1 cellular context compared by ENCODE assay signal in the genomic region with DNA sequence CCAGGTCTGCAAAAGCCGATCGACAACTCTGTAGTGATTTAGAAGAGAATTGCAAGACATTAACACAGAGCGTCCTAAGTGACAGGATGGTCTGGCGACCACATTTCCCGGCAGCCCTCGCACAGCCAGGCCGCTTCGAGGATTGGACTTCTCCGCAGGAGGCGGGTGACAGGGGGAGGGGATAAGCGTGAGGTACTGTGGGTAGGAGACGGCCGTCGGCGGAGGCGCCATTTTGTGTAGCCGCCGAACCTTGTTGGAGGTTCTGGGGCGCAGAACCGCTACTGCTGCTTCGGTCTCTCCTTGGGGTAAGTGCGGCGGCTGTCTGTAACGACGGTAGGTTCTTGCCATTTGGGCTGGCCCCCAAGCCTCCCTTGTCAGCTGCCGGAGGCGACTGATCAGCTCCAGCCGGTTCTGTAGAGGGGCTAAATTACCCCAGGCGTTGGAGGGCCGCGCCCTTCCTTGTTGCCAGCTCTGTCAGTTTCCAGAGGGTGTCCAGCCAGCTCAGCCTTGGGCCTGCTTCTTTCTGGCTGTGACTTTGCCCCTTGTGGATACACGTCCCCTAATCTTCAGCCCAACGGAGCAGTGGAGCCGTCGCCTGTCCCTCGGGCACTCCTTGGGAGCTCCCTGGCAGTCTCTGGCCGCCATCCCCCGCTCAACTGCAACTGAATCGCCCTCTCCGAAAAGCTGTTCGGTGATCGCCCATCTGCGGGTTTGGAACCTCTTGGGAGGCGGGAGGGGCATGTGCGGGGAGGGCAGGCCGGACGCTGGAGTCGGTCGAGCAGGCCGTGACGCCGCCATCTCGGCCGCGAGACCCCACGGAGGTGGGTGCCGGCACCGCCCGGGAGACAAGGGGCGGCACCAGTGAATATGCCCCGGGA.
TF ChIP-seq lines count a peak whose summit lies in the region.

RBM5 (plus strand) TSS at position 195 of the 878 bp plus-strand sequence. CDS start 1,516 bp downstream, outside the sequence.

TF ChIP-seq in GM23338, 12 proteins besides CTCF, POLR2A, EP300 and RAD21 (continued from another document):
- TF ChIP-seq, protein P1, sequence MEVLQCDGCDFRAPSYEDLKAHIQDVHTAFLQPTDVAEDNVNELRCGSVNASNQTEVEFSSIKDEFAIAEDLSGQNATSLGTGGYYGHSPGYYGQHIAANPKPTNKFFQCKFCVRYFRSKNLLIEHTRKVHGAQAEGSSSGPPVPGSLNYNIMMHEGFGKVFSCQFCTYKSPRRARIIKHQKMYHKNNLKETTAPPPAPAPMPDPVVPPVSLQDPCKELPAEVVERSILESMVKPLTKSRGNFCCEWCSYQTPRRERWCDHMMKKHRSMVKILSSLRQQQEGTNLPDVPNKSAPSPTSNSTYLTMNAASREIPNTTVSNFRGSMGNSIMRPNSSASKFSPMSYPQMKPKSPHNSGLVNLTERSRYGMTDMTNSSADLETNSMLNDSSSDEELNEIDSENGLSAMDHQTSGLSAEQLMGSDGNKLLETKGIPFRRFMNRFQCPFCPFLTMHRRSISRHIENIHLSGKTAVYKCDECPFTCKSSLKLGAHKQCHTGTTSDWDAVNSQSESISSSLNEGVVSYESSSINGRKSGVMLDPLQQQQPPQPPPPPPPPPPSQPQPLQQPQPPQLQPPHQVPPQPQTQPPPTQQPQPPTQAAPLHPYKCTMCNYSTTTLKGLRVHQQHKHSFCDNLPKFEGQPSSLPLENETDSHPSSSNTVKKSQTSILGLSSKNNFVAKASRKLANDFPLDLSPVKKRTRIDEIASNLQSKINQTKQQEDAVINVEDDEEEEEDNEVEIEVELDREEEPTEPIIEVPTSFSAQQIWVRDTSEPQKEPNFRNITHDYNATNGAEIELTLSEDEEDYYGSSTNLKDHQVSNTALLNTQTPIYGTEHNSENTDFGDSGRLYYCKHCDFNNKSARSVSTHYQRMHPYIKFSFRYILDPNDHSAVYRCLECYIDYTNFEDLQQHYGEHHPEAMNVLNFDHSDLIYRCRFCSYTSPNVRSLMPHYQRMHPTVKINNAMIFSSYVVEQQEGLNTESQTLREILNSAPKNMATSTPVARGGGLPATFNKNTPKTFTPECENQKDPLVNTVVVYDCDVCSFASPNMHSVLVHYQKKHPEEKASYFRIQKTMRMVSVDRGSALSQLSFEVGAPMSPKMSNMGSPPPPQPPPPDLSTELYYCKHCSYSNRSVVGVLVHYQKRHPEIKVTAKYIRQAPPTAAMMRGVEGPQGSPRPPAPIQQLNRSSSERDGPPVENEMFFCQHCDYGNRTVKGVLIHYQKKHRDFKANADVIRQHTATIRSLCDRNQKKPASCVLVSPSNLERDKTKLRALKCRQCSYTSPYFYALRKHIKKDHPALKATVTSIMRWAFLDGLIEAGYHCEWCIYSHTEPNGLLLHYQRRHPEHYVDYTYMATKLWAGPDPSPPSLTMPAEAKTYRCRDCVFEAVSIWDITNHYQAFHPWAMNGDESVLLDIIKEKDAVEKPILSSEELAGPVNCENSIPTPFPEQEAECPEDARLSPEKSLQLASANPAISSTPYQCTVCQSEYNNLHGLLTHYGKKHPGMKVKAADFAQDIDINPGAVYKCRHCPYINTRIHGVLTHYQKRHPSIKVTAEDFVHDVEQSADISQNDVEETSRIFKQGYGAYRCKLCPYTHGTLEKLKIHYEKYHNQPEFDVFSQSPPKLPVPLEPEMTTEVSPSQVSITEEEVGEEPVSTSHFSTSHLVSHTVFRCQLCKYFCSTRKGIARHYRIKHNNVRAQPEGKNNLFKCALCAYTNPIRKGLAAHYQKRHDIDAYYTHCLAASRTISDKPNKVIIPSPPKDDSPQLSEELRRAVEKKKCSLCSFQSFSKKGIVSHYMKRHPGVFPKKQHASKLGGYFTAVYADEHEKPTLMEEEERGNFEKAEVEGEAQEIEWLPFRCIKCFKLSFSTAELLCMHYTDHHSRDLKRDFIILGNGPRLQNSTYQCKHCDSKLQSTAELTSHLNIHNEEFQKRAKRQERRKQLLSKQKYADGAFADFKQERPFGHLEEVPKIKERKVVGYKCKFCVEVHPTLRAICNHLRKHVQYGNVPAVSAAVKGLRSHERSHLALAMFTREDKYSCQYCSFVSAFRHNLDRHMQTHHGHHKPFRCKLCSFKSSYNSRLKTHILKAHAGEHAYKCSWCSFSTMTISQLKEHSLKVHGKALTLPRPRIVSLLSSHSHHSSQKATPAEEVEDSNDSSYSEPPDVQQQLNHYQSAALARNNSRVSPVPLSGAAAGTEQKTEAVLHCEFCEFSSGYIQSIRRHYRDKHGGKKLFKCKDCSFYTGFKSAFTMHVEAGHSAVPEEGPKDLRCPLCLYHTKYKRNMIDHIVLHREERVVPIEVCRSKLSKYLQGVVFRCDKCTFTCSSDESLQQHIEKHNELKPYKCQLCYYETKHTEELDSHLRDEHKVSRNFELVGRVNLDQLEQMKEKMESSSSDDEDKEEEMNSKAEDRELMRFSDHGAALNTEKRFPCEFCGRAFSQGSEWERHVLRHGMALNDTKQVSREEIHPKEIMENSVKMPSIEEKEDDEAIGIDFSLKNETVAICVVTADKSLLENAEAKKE (CRISPR knock-in tag; IDR thresholded peaks at IDR 0.05): no peak
- TF ChIP-seq EZH2 (IDR thresholded peaks at IDR 0.05; ENCODE audit: low read depth, unreplicated experiment) (no peak), CREB1 (CRISPR knock-in tag; IDR thresholded peaks at IDR 0.05; ENCODE audit: low read depth) (peak; percentile 45; the same call in 1 of the 2 replicates), STAT1 (IDR thresholded peaks at IDR 0.05; ENCODE audit: unreplicated experiment) (no peak)
